ENCODE assay signal across 10 cellular contexts in the genomic region with DNA sequence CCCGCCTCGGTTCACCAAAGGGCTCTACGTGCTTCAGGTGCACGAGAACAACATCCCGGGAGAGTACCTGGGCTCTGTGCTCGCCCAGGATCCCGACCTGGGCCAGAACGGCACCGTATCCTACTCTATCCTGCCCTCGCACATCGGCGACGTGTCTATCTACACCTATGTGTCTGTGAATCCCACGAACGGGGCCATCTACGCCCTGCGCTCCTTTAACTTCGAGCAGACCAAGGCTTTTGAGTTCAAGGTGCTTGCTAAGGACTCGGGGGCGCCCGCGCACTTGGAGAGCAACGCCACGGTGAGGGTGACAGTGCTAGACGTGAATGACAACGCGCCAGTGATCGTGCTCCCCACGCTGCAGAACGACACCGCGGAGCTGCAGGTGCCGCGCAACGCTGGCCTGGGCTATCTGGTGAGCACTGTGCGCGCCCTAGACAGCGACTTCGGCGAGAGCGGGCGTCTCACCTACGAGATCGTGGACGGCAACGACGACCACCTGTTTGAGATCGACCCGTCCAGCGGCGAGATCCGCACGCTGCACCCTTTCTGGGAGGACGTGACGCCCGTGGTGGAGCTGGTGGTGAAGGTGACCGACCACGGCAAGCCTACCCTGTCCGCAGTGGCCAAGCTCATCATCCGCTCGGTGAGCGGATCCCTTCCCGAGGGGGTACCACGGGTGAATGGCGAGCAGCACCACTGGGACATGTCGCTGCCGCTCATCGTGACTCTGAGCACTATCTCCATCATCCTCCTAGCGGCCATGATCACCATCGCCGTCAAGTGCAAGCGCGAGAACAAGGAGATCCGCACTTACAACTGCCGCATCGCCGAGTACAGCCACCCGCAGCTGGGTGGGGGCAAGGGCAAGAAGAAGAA. TPM values are rescaled to one million over a fixed set of nuclear protein-coding genes. Genes with fewer than 3 reads are reported as not detected.
DNase-seq lines count a peak whose midpoint lies in the region; ATAC-seq, FAIRE-seq and TF ChIP-seq lines count a peak whose summit lies in the region.
"Had no signal": no experiment of that assay in that cellular context is flagged by ENCODE, and none has a peak within 500 bp of the region (broad histone marks: within the 10 kb centered on the region; RNA-seq: fewer than 3 reads in every experiment).

No MANE protein-coding gene starts in this region.

- ATAC-seq in SK-N-SH treated with all-trans-retinoic acid at 6 μM for 48 hours, result no peak
- no peak for ATAC-seq in HG02884 (IDR thresholded peaks at IDR 0.05; ENCODE audit: unreplicated experiment)
- no peak for ATAC-seq in GM18867 (IDR thresholded peaks at IDR 0.05; ENCODE audit: unreplicated experiment)

- peak overlapping the region; percentile 13; the same call in 1 of the 2 replicates for H3K18ac ChIP-seq in H1 (ENCODE audit: extremely low read depth, low read length)

- no peaks in the 10 kb centered on the region for H3K9me3 ChIP-seq in SK-N-SH
- peaks cover 0 to 10% of the 10 kb centered on the region in 2 experiments; a peak in 1 of 4 replicates for H3K9me3 ChIP-seq in H1 (ENCODE audit: insufficient read depth in 2 of 2, low read depth in 1 of 2, low read length in 1 of 2)

- no peaks in the 10 kb centered on the region for H3K36me3 ChIP-seq in SK-N-SH (replicated peaks in 1 of 2; ENCODE audit: control insufficient read depth in 1 of 2, insufficient read depth in 2 of 2, low read length in 1 of 2)
- H3K36me3 ChIP-seq in H1 (ENCODE audit: control insufficient read depth in 2 of 4, insufficient read depth in 4 of 4, low read length in 3 of 4), result peaks cover 0 to 5% (median 0%) of the 10 kb centered on the region in 4 experiments; a peak in 1 of 8 replicates

- no peak overlapping the region for H3K9ac ChIP-seq in SK-N-SH
- H3K9ac ChIP-seq in H1 (replicated peaks in 1 of 4; ENCODE audit: extremely low read depth in 1 of 4, low read depth in 3 of 4, low read length in 3 of 4), result no peak overlapping the region

- 0 out of 2 replicates have a peak, but pooled peaks have one; percentile 12 for TF ChIP-seq CTCF in SK-N-SH (IDR thresholded peaks at IDR 0.05)
- no peak for TF ChIP-seq CTCF in H1 (IDR thresholded peaks at IDR 0.05; ENCODE audit: control extremely low read depth in 1 of 3, insufficient read depth in 1 of 3, low read depth in 1 of 3, low read length in 3 of 3)

- CTCF ChIA-PET in SK-N-SH (lab: Yijun Ruan, JAX), result interaction anchor here (0.6 to 3.9 kb wide), 30 partner anchors 8 to 1817 kb away, joined by 3 to 22 read pairs (median 4); no protein-coding TSS in a partner anchor
- CTCF ChIA-PET in H1 (lab: Charles Lee; ENCODE audit: partially characterized antibody), result interaction anchor here (0.6 to 5.1 kb wide), 35 partner anchors 8 to 1625 kb away, joined by 3 to 38 read pairs (median 4); no protein-coding TSS in a partner anchor

- peaks cover 42% of the 10 kb centered on the region for H3K23me2 ChIP-seq in H1 (ENCODE audit: low read depth, low read length)

- H3K79me1 ChIP-seq in H1 (ENCODE audit: low read depth, low read length), result no peaks in the 10 kb centered on the region

- peak overlapping the region; percentile 4; the same call in 1 of the 2 replicates for H4K8ac ChIP-seq in H1 (ENCODE audit: extremely low read depth, insufficient read depth, low read length)

- H2AK5ac ChIP-seq in H1 (ENCODE audit: low read depth, low read length), result no peak overlapping the region

- no peak overlapping the region for H3K4ac ChIP-seq in H1 (replicated peaks; ENCODE audit: insufficient read length, low read depth, low read length)

- no peaks in the 10 kb centered on the region for H3K9me2 ChIP-seq in SK-N-SH

- H3K4me2 ChIP-seq in SK-N-SH (peak overlapping the region; percentile 15; the same call in 1 of the 2 replicates), H1 (ENCODE audit: insufficient read depth in 1 of 2, low read depth in 2 of 2, low read length in 2 of 2) (peak overlapping the region; percentile 38 to 98; a peak in 3 of 4 replicates)

- H2BK120ac ChIP-seq in H1 (replicated peaks; ENCODE audit: low read depth, low read length), result no peak overlapping the region

- no peak overlapping the region for H2BK20ac ChIP-seq in H1 (ENCODE audit: low read length)

- H2BK15ac ChIP-seq in H1 (ENCODE audit: low read length), result no peak overlapping the region

- H3K79me2 ChIP-seq in SK-N-SH (ENCODE audit: insufficient read depth), result no peaks in the 10 kb centered on the region; the same call in 1 of the 2 replicates
- no peaks in the 10 kb centered on the region for H3K79me2 ChIP-seq in H1 (ENCODE audit: control insufficient read depth in 1 of 2, insufficient read depth in 2 of 2, low read length in 2 of 2)

- H2BK12ac ChIP-seq in H1 (ENCODE audit: low read depth, low read length), result peak overlapping the region; percentile 18; the same call in 1 of the 2 replicates

- H3K27me3 ChIP-seq in SK-N-SH (ENCODE audit: insufficient read depth) (peaks cover 34% of the 10 kb centered on the region), H1 (replicated peaks in 1 of 4; ENCODE audit: control insufficient read depth in 3 of 4, extremely low read depth in 1 of 4, insufficient read depth in 3 of 4, low read length in 3 of 4) (peaks cover 22 to 54% (median 48%) of the 10 kb centered on the region in 4 experiments)

- TF ChIP-seq EP300 in SK-N-SH (IDR thresholded peaks at IDR 0.05; ENCODE audit: borderline replicate concordance in 1 of 2, low read depth in 1 of 2, low read length in 1 of 2) (no peak), H1 (IDR thresholded peaks at IDR 0.05; ENCODE audit: borderline replicate concordance in 1 of 2, low read depth in 2 of 2, low read length in 2 of 2) (no peak)

- no peak for TF ChIP-seq RAD21 in SK-N-SH (IDR thresholded peaks at IDR 0.05; ENCODE audit: low read length)
- TF ChIP-seq RAD21 in H1 (IDR thresholded peaks at IDR 0.05 in 1 of 2, conservative IDR thresholded peaks at IDR 0.05 in 1 of 2; ENCODE audit: low read depth in 2 of 2, low read length in 2 of 2), result no peak

- 31% methylated on average over 34 of the region's 78 CpGs for WGBS in SK-N-SH (ENCODE audit: low lambda C conversion rate)
- WGBS in H1 (ENCODE audit: extremely low coverage in 1 of 2, insufficient coverage in 1 of 2, insufficient read length in 1 of 2, insufficient replicate concordance in 2 of 2, low coverage in 1 of 2, low lambda C conversion rate in 2 of 2, missing lambda C conversion rate in 1 of 2), 2 experiments, result 90% methylated on average over 66 of the region's 78 CpGs; no CpG with 5 or more reads in 1 of the 2 experiments

- H3K27ac ChIP-seq in SK-N-SH (ENCODE audit: low read depth in 2 of 2, low read length in 1 of 2) (no peak overlapping the region), H1 (ENCODE audit: low read depth, low read length) (no peak overlapping the region)

- H3K4me1 ChIP-seq in SK-N-SH (ENCODE audit: control insufficient read depth in 1 of 2, insufficient read depth in 2 of 2, low read depth in 1 of 2, low read length in 1 of 2) (peaks cover 4 to 20% of the 10 kb centered on the region in 2 experiments; a peak in 3 of 4 replicates), H1 (replicated peaks in 1 of 4; ENCODE audit: control insufficient read depth in 3 of 4, insufficient read depth in 4 of 4, low read length in 3 of 4) (peaks cover 0 to 18% (median 7%) of the 10 kb centered on the region in 4 experiments; a peak in 6 of 7 replicates)

- TF ChIP-seq POLR2A in H1 (IDR thresholded peaks at IDR 0.05; ENCODE audit: control extremely low read depth in 1 of 2, low read depth in 2 of 2, low read length in 2 of 2), result no peak

- POLR2A ChIA-PET in SK-N-SH (lab: Yijun Ruan, JAX) (no interaction called here), H1 (lab: Charles Lee; ENCODE audit: partially characterized antibody) (interaction anchor here (0.8 kb wide), 1 partner anchor 66 kb away, joined by 3 read pairs; no protein-coding TSS in a partner anchor)

- H3F3A ChIP-seq in SK-N-SH (replicated peaks; ENCODE audit: insufficient read depth), result peaks cover 3% of the 10 kb centered on the region

- no peak overlapping the region for H3K14ac ChIP-seq in H1 (ENCODE audit: insufficient read length)

- FAIRE-seq in H1 (lab: Jason Lieb, UNC), result no peak

- no peak overlapping the region for H4K91ac ChIP-seq in H1 (replicated peaks; ENCODE audit: insufficient read length, low read length)

- no peak overlapping the region for H4K5ac ChIP-seq in H1 (ENCODE audit: insufficient read length, low read depth, low read length)

- DNase-seq in SK-N-SH (peak; percentile 48), H1 (ENCODE audit: low read depth in 1 of 2, low spot score in 2 of 2) (peak in 1 of 2 experiments; percentile 65), medulla oblongata (ENCODE audit: extremely low spot score) (peak; percentile 51), superior temporal gyrus (ENCODE audit: extremely low spot score) (peak; percentile 50), GM03348 (ENCODE audit: low spot score) (no peak)
- DNase-seq: activated CD4-positive, alpha-beta memory T cell treated with anti-CD3 and anti-CD28 coated beads for 36 hours; NCI-H2227 treated with DMSO at 0.1 percent for 48 hours had no signal

- H2AFZ ChIP-seq in SK-N-SH (ENCODE audit: low read depth) (no peak overlapping the region), H1 (ENCODE audit: low read length) (0 out of 2 replicates have a peak overlapping the region, but pooled peaks have one; percentile 28)

- H4K20me1 ChIP-seq in SK-N-SH (ENCODE audit: insufficient read depth) (no peaks in the 10 kb centered on the region), H1 (replicated peaks in 1 of 2; ENCODE audit: control insufficient read depth in 1 of 2, insufficient read depth in 2 of 2, low read length in 2 of 2) (peaks cover 0 to 3% of the 10 kb centered on the region in 2 experiments)

- no peak overlapping the region for H3K56ac ChIP-seq in H1 (replicated peaks; ENCODE audit: insufficient read length, low read depth, low read length)

- no peak overlapping the region for H3K23ac ChIP-seq in H1 (ENCODE audit: insufficient read length)

- H3K4me3 ChIP-seq in SK-N-SH (ENCODE audit: low read depth in 2 of 2, low read length in 1 of 2) (peak overlapping the region; percentile 19 to 39; a peak in 2 of 4 replicates), H1 (ENCODE audit: extremely low read depth in 1 of 4, insufficient read depth in 2 of 4, low read depth in 3 of 4, low read length in 4 of 4) (peak overlapping the region in 2 of 4 experiments; percentile 31 to 73; a peak in 3 of 8 replicates)

- no peak overlapping the region for H2BK5ac ChIP-seq in H1 (ENCODE audit: low read depth, low read length)

RNA-seq across cellular contexts. Expression of a gene that starts 2.6 kb away (rescaled TPM):
- polyA plus RNA-seq in SK-N-SH (2012; rRNA removed) (0.13 and 0.21 TPM in 2 replicates), H1 (2011; rRNA removed) (0.20 and 0.31 TPM in 2 replicates)
- 0.13 and 0.35 TPM in 2 replicates for polyA plus RNA-seq in SK-N-SH (2012; cell fraction: cytosol; rRNA removed)
- polyA plus RNA-seq in SK-N-SH (2012; cell fraction: nucleus; rRNA removed), result 0.11 and 0.25 TPM in 2 replicates
- total RNA-seq in H1 (2021; fragmentation: NEBNext Ultra II Directional; extraction: Animal tissue kit (Norgen Biotek cat#: 25700)), result 0.60 and 0.67 TPM in 2 replicates
- polyA plus RNA-seq in H1 (2011; cell fraction: cytosol; rRNA removed), result 0.18 TPM
- 1.1 TPM for polyA plus RNA-seq in H1 (2011; cell fraction: nucleus; rRNA removed)
- 0.25 to 0.44 TPM (median 0.28 TPM) in 4 replicates for polyA plus RNA-seq in H1 (2012, experiment 1 of 2)
- polyA plus RNA-seq in H1 (2012, experiment 2 of 2), result 0.04 TPM
- polyA plus RNA-seq in H1 (2013, experiment 1 of 2), result 0.67 TPM
- polyA plus RNA-seq in H1 (2013, experiment 2 of 2), result 0.55 TPM
- 0.68 and 2.2 TPM in 2 replicates for polyA minus RNA-seq in H1 (2011; rRNA and poly(A)+ RNA removed)
- polyA minus RNA-seq in H1 (2011; cell fraction: cytosol; rRNA and poly(A)+ RNA removed), result 1.2 TPM
- 4.8 TPM for polyA minus RNA-seq in H1 (2011; cell fraction: nucleus; rRNA and poly(A)+ RNA removed)
- total RNA-seq: activated CD4-positive, alpha-beta memory T cell treated with anti-CD3 and anti-CD28 coated beads for 36 hours had no signal
